ENCODE assay signal across 2 cellular contexts in genomic region chr20:62699296-62699695, GRCh38.
A peak's percentile ranks its signal among the peaks of the same experiment; 100 is the strongest.
TF ChIP-seq lines count a peak whose summit lies in the region.

No MANE protein-coding gene starts in this region.

TF ChIP-seq in IMR-90, 13 proteins besides CTCF, POLR2A, EP300 and RAD21:
- TF ChIP-seq RFX5 (IDR thresholded peaks at IDR 0.05; ENCODE audit: low read depth, low read length) (no peak), CHD1 (IDR thresholded peaks at IDR 0.05; ENCODE audit: low read depth, low read length) (no peak), ELK1 (IDR thresholded peaks at IDR 0.05; ENCODE audit: borderline replicate concordance, low read depth, low read length) (no peak), BHLHE40 (IDR thresholded peaks at IDR 0.05; ENCODE audit: low read depth, low read length) (no peak)

TF ChIP-seq in HepG2, 621 proteins besides CTCF, POLR2A, EP300 and RAD21:
- TF ChIP-seq ZNF326 (CRISPR knock-in tag; IDR thresholded peaks at IDR 0.05; ENCODE audit: borderline replicate concordance) = no peak
- TF ChIP-seq HOMEZ (CRISPR knock-in tag; IDR thresholded peaks at IDR 0.05; ENCODE audit: low read depth) = no peak
- no peak for TF ChIP-seq ZNF768 (CRISPR knock-in tag; IDR thresholded peaks at IDR 0.05)
- no peak for TF ChIP-seq PBX2 (CRISPR knock-in tag; IDR thresholded peaks at IDR 0.05)
- no peak for TF ChIP-seq ZBTB39 (CRISPR knock-in tag; IDR thresholded peaks at IDR 0.05)
- no peak for TF ChIP-seq SOX5 (CRISPR knock-in tag; IDR thresholded peaks at IDR 0.05; ENCODE audit: borderline replicate concordance)
- TF ChIP-seq AGO1 (IDR thresholded peaks at IDR 0.05; ENCODE audit: low read depth, low read length, poor library complexity, severe bottlenecking) = peak; percentile 16
TF ChIP-seq in HepG2: peak in this region for 1.
